ENCODE assay signal across 1 cellular context in genomic region chr16:87765776-87766484, GRCh38.
A peak's percentile ranks its signal among the peaks of the same experiment; 100 is the strongest.
TF ChIP-seq lines count a peak whose summit lies in the region.

Gene KLHDC4 (minus strand): TSS chr16:87765986. CDS start chr16:87765890, 96 bp downstream.

TF ChIP-seq in K562, 482 proteins besides CTCF, POLR2A, EP300 and RAD21 (continued from another document and continues in another):
- TF ChIP-seq TCF15 (CRISPR knock-in tag; IDR thresholded peaks at IDR 0.05) (no peak), ARID3B (CRISPR knock-in tag; IDR thresholded peaks at IDR 0.05; ENCODE audit: borderline replicate concordance) (no peak), RFX1 (IDR thresholded peaks at IDR 0.05) (no peak), HBP1 (CRISPR knock-in tag; IDR thresholded peaks at IDR 0.05) (no peak), ZBTB11 (CRISPR knock-in tag; IDR thresholded peaks at IDR 0.05) (peak in 1 of 3 experiments; percentile 82; a peak in 3 of 6 replicates), HMG20A (CRISPR knock-in tag; conservative IDR thresholded peaks at IDR 0.05) (no peak), ILK (tag; IDR thresholded peaks at IDR 0.05; ENCODE audit: borderline replicate concordance, low read depth) (no peak), ZBTB17 (CRISPR knock-in tag; IDR thresholded peaks at IDR 0.05) (no peak), CREM (IDR thresholded peaks at IDR 0.05; ENCODE audit: low read depth) (peak; percentile 99), ZNF124 (CRISPR knock-in tag; IDR thresholded peaks at IDR 0.05) (no peak), KDM1A (IDR thresholded peaks at IDR 0.05) (no peak), PPARD (CRISPR knock-in tag; IDR thresholded peaks at IDR 0.05) (no peak), RERE (CRISPR knock-in tag; IDR thresholded peaks at IDR 0.05; ENCODE audit: borderline replicate concordance) (no peak), FIP1L1 (IDR thresholded peaks at IDR 0.05; ENCODE audit: low read depth, low read length, poor library complexity, severe bottlenecking) (peak; percentile 56), ZZZ3 (IDR thresholded peaks at IDR 0.05) (no peak), FOXM1 (IDR thresholded peaks at IDR 0.05; ENCODE audit: low read depth) (no peak), FOXM1 (CRISPR knock-in tag; IDR thresholded peaks at IDR 0.05; ENCODE audit: low read depth) (no peak), JUNB (CRISPR knock-in tag; conservative IDR thresholded peaks at IDR 0.05) (no peak), TRIM28 (IDR thresholded peaks at IDR 0.05) (no peak), TBL1XR1 (IDR thresholded peaks at IDR 0.05; ENCODE audit: low read length in 2 of 2) (no peak), ZNF644 (tag; IDR thresholded peaks at IDR 0.05; ENCODE audit: low read depth) (peak; percentile 60; the same call in 1 of the 2 replicates), SMARCA5 (IDR thresholded peaks at IDR 0.05) (no peak), GTF2A2 (tag; IDR thresholded peaks at IDR 0.05) (no peak), DNMT1 (IDR thresholded peaks at IDR 0.05) (no peak), TBP (optimal IDR thresholded peaks at IDR 0.05; ENCODE audit: low read depth, low read length) (peak; percentile 66), MYNN (IDR thresholded peaks at IDR 0.05) (no peak), MYNN (CRISPR knock-in tag; IDR thresholded peaks at IDR 0.05) (no peak), HMGN3 (IDR thresholded peaks at IDR 0.05; ENCODE audit: borderline replicate concordance, extremely low read depth, insufficient read length, low read depth, low read length) (no peak), HEY1 (CRISPR knock-in tag; IDR thresholded peaks at IDR 0.05; ENCODE audit: borderline replicate concordance) (no peak), NCOR1 (IDR thresholded peaks at IDR 0.05) (no peak), ZNF23 (CRISPR knock-in tag; IDR thresholded peaks at IDR 0.05) (no peak), ZBTB8A (IDR thresholded peaks at IDR 0.05; ENCODE audit: partially characterized antibody) (no peak), ZNF311 (CRISPR knock-in tag; IDR thresholded peaks at IDR 0.05) (no peak), PBX2 (CRISPR knock-in tag; IDR thresholded peaks at IDR 0.05; ENCODE audit: low read depth) (no peak), PBX2 (tag; conservative IDR thresholded peaks at IDR 0.05; ENCODE audit: low read depth) (no peak), ARID4B (CRISPR knock-in tag; IDR thresholded peaks at IDR 0.05) (peak; percentile 99), ZNF165 (CRISPR knock-in tag; IDR thresholded peaks at IDR 0.05; ENCODE audit: borderline replicate concordance) (no peak), MCM7 (IDR thresholded peaks at IDR 0.05) (no peak), SMARCC2 (IDR thresholded peaks at IDR 0.05; ENCODE audit: low read depth) (no peak), ZNF133 (CRISPR knock-in tag; IDR thresholded peaks at IDR 0.05) (no peak; the same call in 1 of the 2 replicates), ARID3A (IDR thresholded peaks at IDR 0.05; ENCODE audit: borderline replicate concordance, low read depth, low read length) (no peak), MEF2D (tag; conservative IDR thresholded peaks at IDR 0.05; ENCODE audit: low read depth) (0 out of 2 replicates have a peak, but pooled peaks have one; percentile 29), PHF20 (IDR thresholded peaks at IDR 0.05; ENCODE audit: partially characterized antibody) (peak; percentile 96), STAT5A (IDR thresholded peaks at IDR 0.05; ENCODE audit: borderline replicate concordance, low read length) (no peak), BACH1 (tag; IDR thresholded peaks at IDR 0.05) (no peak; the same call in 1 of the 2 replicates), CBX5 (IDR thresholded peaks at IDR 0.05; ENCODE audit: borderline replicate concordance, low read depth) (no peak), NELFE (IDR thresholded peaks at IDR 0.05; ENCODE audit: insufficient read depth, insufficient read length) (no peak)
